Comparison of ENCODE assay signal across 14 cellular contexts in genomic region chr9:109258619-109259321, GRCh38.
DNase-seq lines count a peak whose midpoint lies in the region; ATAC-seq and TF ChIP-seq lines count a peak whose summit lies in the region.
"Had no signal": no experiment of that assay in that cellular context is flagged by ENCODE, and none has a peak within 500 bp of the region (broad histone marks: within the 10 kb centered on the region; RNA-seq: fewer than 3 reads in every experiment).

No MANE protein-coding gene starts in this region.

- H3K27me3 ChIP-seq in vagina = no peaks in the 10 kb centered on the region
- no peaks in the 10 kb centered on the region for H3K27me3 ChIP-seq in suprapubic skin

- TF ChIP-seq POLR2A in vagina (IDR thresholded peaks at IDR 0.05) = no peak
- TF ChIP-seq POLR2A in suprapubic skin (IDR thresholded peaks at IDR 0.05) = no peak

- no peaks in the 10 kb centered on the region for H3K9me3 ChIP-seq in vagina
- H3K9me3 ChIP-seq in suprapubic skin = no peaks in the 10 kb centered on the region

- no peak for TF ChIP-seq CTCF in nephron progenitor cell (IDR thresholded peaks at IDR 0.05)
- no peak for TF ChIP-seq CTCF in vagina (IDR thresholded peaks at IDR 0.05)
- no peak for TF ChIP-seq CTCF in suprapubic skin (IDR thresholded peaks at IDR 0.05)

- DNase-seq in COR-L47 (lab: John Stamatoyannopoulos, UW) (peak; percentile 59), NCI-H1694 treated with DMSO at 0.1 percent for 48 hours (lab: John Stamatoyannopoulos, UW) (peak; percentile 64), SHP77 treated with DMSO at 0.1 percent for 48 hours (lab: John Stamatoyannopoulos, UW) (peak; percentile 51), nephron progenitor cell (peak; percentile 63), vagina (ENCODE audit: extremely low spot score in 2 of 2) (no peak), suprapubic skin (ENCODE audit: low spot score in 2 of 2) (no peak)
- DNase-seq in activated CD4-positive, alpha-beta T cell treated with anti-CD3 and anti-CD28 coated beads, Interleukin-2, amount 50 U/mL, for 1 hour = no peak
- DNase-seq: activated naive CD4-positive, alpha-beta T cell treated with Interleukin-2 at 50 U/mL for 16 hours; effector memory CD4-positive, alpha-beta T cell; HCEC 1CT; NCI-H1048; stimulated activated CD4-positive, alpha-beta T cell treated with anti-CD3 and anti-CD28 coated beads, Interleukin-12 subunit alpha, Interleukin-12 subunit beta, amount 100 ng/mL, for 4 hours had no signal

- H3K27ac ChIP-seq in vagina (no peak overlapping the region), suprapubic skin (no peak overlapping the region)

- H3K4me3 Mint-ChIP-seq in nephron progenitor cell = peak overlapping the region; percentile 13

- intact Hi-C loops in vagina (cut with DNase I) = no loop called here

- no peaks in the 10 kb centered on the region for H3K36me3 Mint-ChIP-seq in nephron progenitor cell (ENCODE audit: low read depth)

- H3K27me3 Mint-ChIP-seq in nephron progenitor cell (ENCODE audit: low read depth, poor library complexity) = peaks cover 13% of the 10 kb centered on the region

- H3K36me3 ChIP-seq in vagina (no peaks in the 10 kb centered on the region), suprapubic skin (no peaks in the 10 kb centered on the region)

- H3K4me1 ChIP-seq in vagina (no peaks in the 10 kb centered on the region), suprapubic skin (peaks cover 4% of the 10 kb centered on the region)

- WGBS in suprapubic skin = 63% methylated on average over 10 of the region's 10 CpGs

- H3K4me3 ChIP-seq in vagina (no peak overlapping the region), suprapubic skin (no peak overlapping the region)
- H3K4me3 ChIP-seq: K562 had no signal

- H3K27ac Mint-ChIP-seq in nephron progenitor cell = no peak overlapping the region

- peaks cover 33% of the 10 kb centered on the region for H3K4me1 Mint-ChIP-seq in nephron progenitor cell

- no peaks in the 10 kb centered on the region for H3K9me3 Mint-ChIP-seq in nephron progenitor cell

- no peak for TF ChIP-seq EP300 in suprapubic skin (IDR thresholded peaks at IDR 0.05)

- no peak for ATAC-seq in GM18907 (IDR thresholded peaks at IDR 0.05; ENCODE audit: unreplicated experiment)
- ATAC-seq: K562 had no signal

Comparison
In these comparisons a context has a peak if more than half of its experiments do, and no peak if none do; other contexts are left out.
1. DNase-seq: peak in COR-L47 (single experiment), NCI-H1694 treated with DMSO at 0.1 percent for 48 hours (single experiment), SHP77 treated with DMSO at 0.1 percent for 48 hours (single experiment) and nephron progenitor cell (single experiment); none in vagina (0 of 2), suprapubic skin (0 of 2) and activated CD4-positive, alpha-beta T cell treated with anti-CD3 and anti-CD28 coated beads, Interleukin-2, amount 50 U/mL, for 1 hour (single experiment).